ENCODE assay signal across 1 cellular context in the genomic region with DNA sequence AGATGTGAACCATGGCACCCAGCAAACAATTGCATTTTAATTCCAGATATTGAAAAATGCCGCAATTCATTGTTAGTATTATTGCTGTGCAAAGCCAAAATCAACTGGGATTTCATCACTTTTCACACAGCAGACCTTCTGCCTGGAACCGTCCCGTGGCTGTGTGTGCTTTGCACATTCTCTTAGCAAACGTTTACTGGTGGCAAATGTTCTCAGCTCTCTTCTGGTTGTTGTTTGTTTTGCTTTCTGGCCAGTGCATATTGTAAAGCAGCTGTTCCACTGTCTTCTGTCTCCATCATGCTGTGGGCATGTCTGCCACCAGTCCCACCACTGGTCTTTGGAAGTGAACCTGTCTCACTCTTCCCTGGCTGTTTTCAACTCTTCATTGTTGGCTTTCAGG.
TF ChIP-seq lines count a peak whose summit lies in the region.

No MANE protein-coding gene starts in this region.

TF ChIP-seq in HCT116, 20 proteins besides CTCF, POLR2A, EP300 and RAD21 (continued from another document):
- TF ChIP-seq, protein P1, sequence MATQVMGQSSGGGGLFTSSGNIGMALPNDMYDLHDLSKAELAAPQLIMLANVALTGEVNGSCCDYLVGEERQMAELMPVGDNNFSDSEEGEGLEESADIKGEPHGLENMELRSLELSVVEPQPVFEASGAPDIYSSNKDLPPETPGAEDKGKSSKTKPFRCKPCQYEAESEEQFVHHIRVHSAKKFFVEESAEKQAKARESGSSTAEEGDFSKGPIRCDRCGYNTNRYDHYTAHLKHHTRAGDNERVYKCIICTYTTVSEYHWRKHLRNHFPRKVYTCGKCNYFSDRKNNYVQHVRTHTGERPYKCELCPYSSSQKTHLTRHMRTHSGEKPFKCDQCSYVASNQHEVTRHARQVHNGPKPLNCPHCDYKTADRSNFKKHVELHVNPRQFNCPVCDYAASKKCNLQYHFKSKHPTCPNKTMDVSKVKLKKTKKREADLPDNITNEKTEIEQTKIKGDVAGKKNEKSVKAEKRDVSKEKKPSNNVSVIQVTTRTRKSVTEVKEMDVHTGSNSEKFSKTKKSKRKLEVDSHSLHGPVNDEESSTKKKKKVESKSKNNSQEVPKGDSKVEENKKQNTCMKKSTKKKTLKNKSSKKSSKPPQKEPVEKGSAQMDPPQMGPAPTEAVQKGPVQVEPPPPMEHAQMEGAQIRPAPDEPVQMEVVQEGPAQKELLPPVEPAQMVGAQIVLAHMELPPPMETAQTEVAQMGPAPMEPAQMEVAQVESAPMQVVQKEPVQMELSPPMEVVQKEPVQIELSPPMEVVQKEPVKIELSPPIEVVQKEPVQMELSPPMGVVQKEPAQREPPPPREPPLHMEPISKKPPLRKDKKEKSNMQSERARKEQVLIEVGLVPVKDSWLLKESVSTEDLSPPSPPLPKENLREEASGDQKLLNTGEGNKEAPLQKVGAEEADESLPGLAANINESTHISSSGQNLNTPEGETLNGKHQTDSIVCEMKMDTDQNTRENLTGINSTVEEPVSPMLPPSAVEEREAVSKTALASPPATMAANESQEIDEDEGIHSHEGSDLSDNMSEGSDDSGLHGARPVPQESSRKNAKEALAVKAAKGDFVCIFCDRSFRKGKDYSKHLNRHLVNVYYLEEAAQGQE (IDR thresholded peaks at IDR 0.05; ENCODE audit: low read depth), result no peak
- TF ChIP-seq ZFX (IDR thresholded peaks at IDR 0.05), result no peak
- no peak for TF ChIP-seq ZNF274 (IDR thresholded peaks at IDR 0.05; ENCODE audit: low read depth, low read length)
